In the genomic region with DNA sequence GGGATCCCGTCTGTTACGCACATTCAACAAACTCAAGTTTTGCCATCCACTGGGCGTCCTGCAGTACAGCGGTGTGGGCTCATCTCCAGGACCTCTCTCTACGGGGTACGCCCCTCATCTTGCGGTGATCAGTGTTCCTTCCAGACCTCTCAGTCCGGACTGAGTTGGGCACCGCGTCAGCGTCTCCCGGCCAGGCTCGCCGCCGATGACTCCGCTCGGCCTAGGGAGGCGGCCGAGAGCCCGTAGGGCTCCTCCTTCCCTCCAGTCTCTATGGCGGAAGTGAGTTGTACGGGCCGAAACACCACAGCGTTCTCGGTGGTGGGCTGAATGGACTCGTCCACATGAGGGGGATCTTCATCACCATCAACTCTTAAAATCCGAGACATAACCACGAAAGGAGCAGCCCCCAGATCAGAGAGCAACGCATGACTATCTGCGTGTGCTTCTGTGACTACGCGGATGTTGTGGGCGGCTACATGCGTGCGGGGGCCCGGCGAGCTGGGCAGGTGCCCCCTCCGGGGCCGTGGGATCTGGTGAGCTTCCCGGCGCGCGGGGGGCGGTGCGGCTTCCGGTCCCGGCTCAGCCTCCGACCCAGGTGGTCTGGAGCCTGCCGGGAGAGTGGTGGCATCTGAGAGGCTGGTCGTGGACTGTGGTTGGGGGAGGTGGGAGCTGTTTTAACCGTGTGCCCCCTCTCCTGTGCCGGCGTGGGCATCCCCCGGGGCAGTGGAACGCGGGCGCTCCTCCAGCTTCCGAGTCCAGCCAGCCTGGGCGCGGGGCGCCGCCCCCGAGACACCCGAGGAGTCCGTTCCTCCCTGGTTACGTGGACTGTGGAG, we compare ENCODE assay signal across 1 cellular context.
TF ChIP-seq lines count a peak whose summit lies in the region.

A gene with protein sequence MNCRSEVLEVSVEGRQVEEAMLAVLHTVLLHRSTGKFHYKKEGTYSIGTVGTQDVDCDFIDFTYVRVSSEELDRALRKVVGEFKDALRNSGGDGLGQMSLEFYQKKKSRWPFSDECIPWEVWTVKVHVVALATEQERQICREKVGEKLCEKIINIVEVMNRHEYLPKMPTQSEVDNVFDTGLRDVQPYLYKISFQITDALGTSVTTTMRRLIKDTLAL (plus strand): TSS at position 569 of the 833 bp plus-strand sequence. CDS start 3,673 bp downstream, outside the sequence.

TF ChIP-seq in HepG2, 621 proteins besides CTCF, POLR2A, EP300 and RAD21 (continued from another document and continues in another):
- peak; percentile 72; the same call in 1 of the 2 replicates for TF ChIP-seq ZHX2 (IDR thresholded peaks at IDR 0.05; ENCODE audit: low read depth)
- no peak for TF ChIP-seq ZHX2 (CRISPR knock-in tag; IDR thresholded peaks at IDR 0.05; ENCODE audit: borderline replicate concordance)
- TF ChIP-seq TFDP2 (CRISPR knock-in tag; IDR thresholded peaks at IDR 0.05), result peak; percentile 57
- TF ChIP-seq ZFP82 (CRISPR knock-in tag; IDR thresholded peaks at IDR 0.05; ENCODE audit: borderline replicate concordance), result peak; percentile 97
- TF ChIP-seq ZNF33A (CRISPR knock-in tag; IDR thresholded peaks at IDR 0.05; ENCODE audit: borderline replicate concordance), result no peak
- peak; percentile 59 for TF ChIP-seq RBM39 (IDR thresholded peaks at IDR 0.05; ENCODE audit: low read depth, low read length, poor library complexity, severe bottlenecking)
- TF ChIP-seq ZBTB8A (CRISPR knock-in tag; IDR thresholded peaks at IDR 0.05; ENCODE audit: borderline replicate concordance, low read depth), result no peak
- TF ChIP-seq SMAD9 (CRISPR knock-in tag; IDR thresholded peaks at IDR 0.05), result no peak
- TF ChIP-seq HNRNPK (IDR thresholded peaks at IDR 0.05; ENCODE audit: low read depth, low read length, poor library complexity, severe bottlenecking), result peak; percentile 82
- no peak for TF ChIP-seq FOXA1 (IDR thresholded peaks at IDR 0.05)
- 0 out of 2 replicates have a peak, but pooled peaks have one; percentile 1 for TF ChIP-seq FOXA1 (CRISPR knock-in tag; IDR thresholded peaks at IDR 0.05)
- TF ChIP-seq, protein P1, sequence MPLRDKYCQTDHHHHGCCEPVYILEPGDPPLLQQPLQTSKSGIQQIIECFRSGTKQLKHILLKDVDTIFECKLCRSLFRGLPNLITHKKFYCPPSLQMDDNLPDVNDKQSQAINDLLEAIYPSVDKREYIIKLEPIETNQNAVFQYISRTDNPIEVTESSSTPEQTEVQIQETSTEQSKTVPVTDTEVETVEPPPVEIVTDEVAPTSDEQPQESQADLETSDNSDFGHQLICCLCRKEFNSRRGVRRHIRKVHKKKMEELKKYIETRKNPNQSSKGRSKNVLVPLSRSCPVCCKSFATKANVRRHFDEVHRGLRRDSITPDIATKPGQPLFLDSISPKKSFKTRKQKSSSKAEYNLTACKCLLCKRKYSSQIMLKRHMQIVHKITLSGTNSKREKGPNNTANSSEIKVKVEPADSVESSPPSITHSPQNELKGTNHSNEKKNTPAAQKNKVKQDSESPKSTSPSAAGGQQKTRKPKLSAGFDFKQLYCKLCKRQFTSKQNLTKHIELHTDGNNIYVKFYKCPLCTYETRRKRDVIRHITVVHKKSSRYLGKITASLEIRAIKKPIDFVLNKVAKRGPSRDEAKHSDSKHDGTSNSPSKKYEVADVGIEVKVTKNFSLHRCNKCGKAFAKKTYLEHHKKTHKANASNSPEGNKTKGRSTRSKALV (CRISPR knock-in tag; IDR thresholded peaks at IDR 0.05), result peak; percentile 32; the same call in 1 of the 2 replicates
- peak in 1 of 2 experiments; percentile 28; a peak in 1 of 4 replicates for TF ChIP-seq ATF4 (CRISPR knock-in tag; IDR thresholded peaks at IDR 0.05)
- TF ChIP-seq, protein P2, sequence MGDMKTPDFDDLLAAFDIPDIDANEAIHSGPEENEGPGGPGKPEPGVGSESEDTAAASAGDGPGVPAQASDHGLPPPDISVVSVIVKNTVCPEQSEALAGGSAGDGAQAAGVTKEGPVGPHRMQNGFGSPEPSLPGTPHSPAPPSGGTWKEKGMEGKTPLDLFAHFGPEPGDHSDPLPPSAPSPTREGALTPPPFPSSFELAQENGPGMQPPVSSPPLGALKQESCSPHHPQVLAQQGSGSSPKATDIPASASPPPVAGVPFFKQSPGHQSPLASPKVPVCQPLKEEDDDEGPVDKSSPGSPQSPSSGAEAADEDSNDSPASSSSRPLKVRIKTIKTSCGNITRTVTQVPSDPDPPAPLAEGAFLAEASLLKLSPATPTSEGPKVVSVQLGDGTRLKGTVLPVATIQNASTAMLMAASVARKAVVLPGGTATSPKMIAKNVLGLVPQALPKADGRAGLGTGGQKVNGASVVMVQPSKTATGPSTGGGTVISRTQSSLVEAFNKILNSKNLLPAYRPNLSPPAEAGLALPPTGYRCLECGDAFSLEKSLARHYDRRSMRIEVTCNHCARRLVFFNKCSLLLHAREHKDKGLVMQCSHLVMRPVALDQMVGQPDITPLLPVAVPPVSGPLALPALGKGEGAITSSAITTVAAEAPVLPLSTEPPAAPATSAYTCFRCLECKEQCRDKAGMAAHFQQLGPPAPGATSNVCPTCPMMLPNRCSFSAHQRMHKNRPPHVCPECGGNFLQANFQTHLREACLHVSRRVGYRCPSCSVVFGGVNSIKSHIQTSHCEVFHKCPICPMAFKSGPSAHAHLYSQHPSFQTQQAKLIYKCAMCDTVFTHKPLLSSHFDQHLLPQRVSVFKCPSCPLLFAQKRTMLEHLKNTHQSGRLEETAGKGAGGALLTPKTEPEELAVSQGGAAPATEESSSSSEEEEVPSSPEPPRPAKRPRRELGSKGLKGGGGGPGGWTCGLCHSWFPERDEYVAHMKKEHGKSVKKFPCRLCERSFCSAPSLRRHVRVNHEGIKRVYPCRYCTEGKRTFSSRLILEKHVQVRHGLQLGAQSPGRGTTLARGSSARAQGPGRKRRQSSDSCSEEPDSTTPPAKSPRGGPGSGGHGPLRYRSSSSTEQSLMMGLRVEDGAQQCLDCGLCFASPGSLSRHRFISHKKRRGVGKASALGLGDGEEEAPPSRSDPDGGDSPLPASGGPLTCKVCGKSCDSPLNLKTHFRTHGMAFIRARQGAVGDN (CRISPR knock-in tag; IDR thresholded peaks at IDR 0.05), result peak; percentile 82
- peak; percentile 91; the same call in 1 of the 2 replicates for TF ChIP-seq IRF9 (CRISPR knock-in tag; IDR thresholded peaks at IDR 0.05; ENCODE audit: borderline replicate concordance)
- TF ChIP-seq, protein P3, sequence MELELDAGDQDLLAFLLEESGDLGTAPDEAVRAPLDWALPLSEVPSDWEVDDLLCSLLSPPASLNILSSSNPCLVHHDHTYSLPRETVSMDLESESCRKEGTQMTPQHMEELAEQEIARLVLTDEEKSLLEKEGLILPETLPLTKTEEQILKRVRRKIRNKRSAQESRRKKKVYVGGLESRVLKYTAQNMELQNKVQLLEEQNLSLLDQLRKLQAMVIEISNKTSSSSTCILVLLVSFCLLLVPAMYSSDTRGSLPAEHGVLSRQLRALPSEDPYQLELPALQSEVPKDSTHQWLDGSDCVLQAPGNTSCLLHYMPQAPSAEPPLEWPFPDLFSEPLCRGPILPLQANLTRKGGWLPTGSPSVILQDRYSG (CRISPR knock-in tag; IDR thresholded peaks at IDR 0.05), result peak; percentile 66; the same call in 1 of the 2 replicates
- TF ChIP-seq, protein P4, sequence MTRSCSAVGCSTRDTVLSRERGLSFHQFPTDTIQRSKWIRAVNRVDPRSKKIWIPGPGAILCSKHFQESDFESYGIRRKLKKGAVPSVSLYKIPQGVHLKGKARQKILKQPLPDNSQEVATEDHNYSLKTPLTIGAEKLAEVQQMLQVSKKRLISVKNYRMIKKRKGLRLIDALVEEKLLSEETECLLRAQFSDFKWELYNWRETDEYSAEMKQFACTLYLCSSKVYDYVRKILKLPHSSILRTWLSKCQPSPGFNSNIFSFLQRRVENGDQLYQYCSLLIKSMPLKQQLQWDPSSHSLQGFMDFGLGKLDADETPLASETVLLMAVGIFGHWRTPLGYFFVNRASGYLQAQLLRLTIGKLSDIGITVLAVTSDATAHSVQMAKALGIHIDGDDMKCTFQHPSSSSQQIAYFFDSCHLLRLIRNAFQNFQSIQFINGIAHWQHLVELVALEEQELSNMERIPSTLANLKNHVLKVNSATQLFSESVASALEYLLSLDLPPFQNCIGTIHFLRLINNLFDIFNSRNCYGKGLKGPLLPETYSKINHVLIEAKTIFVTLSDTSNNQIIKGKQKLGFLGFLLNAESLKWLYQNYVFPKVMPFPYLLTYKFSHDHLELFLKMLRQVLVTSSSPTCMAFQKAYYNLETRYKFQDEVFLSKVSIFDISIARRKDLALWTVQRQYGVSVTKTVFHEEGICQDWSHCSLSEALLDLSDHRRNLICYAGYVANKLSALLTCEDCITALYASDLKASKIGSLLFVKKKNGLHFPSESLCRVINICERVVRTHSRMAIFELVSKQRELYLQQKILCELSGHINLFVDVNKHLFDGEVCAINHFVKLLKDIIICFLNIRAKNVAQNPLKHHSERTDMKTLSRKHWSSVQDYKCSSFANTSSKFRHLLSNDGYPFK (CRISPR knock-in tag; IDR thresholded peaks at IDR 0.05; ENCODE audit: borderline replicate concordance), result peak; percentile 86; the same call in 1 of the 2 replicates
- TF ChIP-seq POGZ (CRISPR knock-in tag; IDR thresholded peaks at IDR 0.05), result peak; percentile 96
- TF ChIP-seq PAX8 (CRISPR knock-in tag; IDR thresholded peaks at IDR 0.05; ENCODE audit: borderline replicate concordance), result no peak
- no peak for TF ChIP-seq ZNF17 (CRISPR knock-in tag; IDR thresholded peaks at IDR 0.05)
- TF ChIP-seq NR2C2 (CRISPR knock-in tag; IDR thresholded peaks at IDR 0.05; ENCODE audit: borderline replicate concordance), result peak; percentile 75
- peak; percentile 69; the same call in 1 of the 2 replicates for TF ChIP-seq HNF1B (CRISPR knock-in tag; IDR thresholded peaks at IDR 0.05)
